In the genomic region with DNA sequence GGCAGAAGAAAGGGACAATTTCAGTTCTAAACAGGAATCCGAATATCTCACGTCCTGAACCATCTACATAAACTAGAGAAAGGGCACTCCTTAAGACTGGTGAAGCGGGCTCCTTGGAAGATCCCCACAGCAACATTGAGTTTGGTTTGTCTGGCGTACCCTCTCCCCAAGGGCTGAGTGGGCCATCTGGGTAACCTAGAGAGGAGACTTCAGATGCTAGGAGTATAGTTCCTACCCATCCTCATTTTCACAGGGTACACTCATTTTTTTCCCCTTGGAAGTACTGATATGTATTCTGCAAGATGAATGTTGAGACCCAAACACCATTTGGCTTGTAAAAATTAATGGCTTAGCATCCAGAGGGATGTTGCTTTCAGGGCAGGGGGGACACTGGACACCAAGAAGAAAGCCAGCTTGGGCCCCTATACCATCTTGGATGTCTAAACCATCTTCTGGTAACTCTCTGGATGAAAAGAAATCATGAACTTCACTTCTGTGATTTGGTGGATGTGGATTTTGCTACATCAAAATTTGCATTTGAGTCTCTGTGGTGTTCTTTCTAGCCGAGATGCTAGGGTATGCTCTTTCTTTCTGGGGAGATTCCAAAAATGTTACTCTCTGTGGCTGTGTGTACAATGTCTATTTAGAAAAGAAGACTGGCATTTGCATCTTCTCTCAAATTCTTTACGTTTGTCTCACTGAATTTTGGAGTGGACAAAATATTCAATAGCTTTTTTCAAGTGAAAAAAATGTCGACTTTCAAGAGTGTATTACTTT, we compare ENCODE assay signal across 19 cellular contexts.
A peak's percentile ranks its signal among the peaks of the same experiment; 100 is the strongest.
DNase-seq lines count a peak whose midpoint lies in the region; ATAC-seq and TF ChIP-seq lines count a peak whose summit lies in the region.
"Had no signal": no experiment of that assay in that cellular context is flagged by ENCODE, and none has a peak within 500 bp of the region (broad histone marks: within the 10 kb centered on the region; RNA-seq: fewer than 3 reads in every experiment).

No MANE protein-coding gene starts in this region.

- H3K9me3 Mint-ChIP-seq in activated naive CD8-positive, alpha-beta T cell treated with anti-CD3 and anti-CD28 coated beads, Interleukin-2, amount 50 U/mL, for 24 hours, result no peaks in the 10 kb centered on the region
- no peaks in the 10 kb centered on the region for H3K9me3 Mint-ChIP-seq in activated naive CD8-positive, alpha-beta T cell treated with anti-CD3 and anti-CD28 coated beads for 36 hours
- H3K9me3 Mint-ChIP-seq in MCF 10A (ENCODE audit: unreplicated experiment), result no peaks in the 10 kb centered on the region
- no peaks in the 10 kb centered on the region for H3K9me3 Mint-ChIP-seq in CD4-positive, alpha-beta T cell
- H3K9me3 Mint-ChIP-seq: CD8-positive, alpha-beta T cell; H9 had no signal

- no peak for TF ChIP-seq CTCF in MCF 10A (IDR thresholded peaks at IDR 0.05; ENCODE audit: unreplicated experiment)
- TF ChIP-seq CTCF in CD4-positive, alpha-beta T cell (IDR thresholded peaks at IDR 0.05), result no peak

- H3K9me3 ChIP-seq in CD4-positive, alpha-beta T cell (ENCODE audit: control insufficient read depth, low read length), result no peaks in the 10 kb centered on the region
- H3K9me3 ChIP-seq: mucosa of descending colon had no signal

- POLR2A ChIA-PET in MCF 10A (lab: Yijun Ruan, JAX), result interaction anchor here (0.7 to 1.6 kb wide), 6 partner anchors 11 to 255 kb away, joined by 3 to 12 read pairs (median 4); a partner anchor contains a TSS
- POLR2A ChIA-PET in CD4-positive, alpha-beta T cell (lab: Charles Lee), result no interaction called here

- CTCF ChIA-PET in MCF 10A (lab: Yijun Ruan, JAX), result no interaction called here
- CTCF ChIA-PET in CD4-positive, alpha-beta T cell (lab: Charles Lee), result no interaction called here

- intact Hi-C loops in MCF 10A (cut with micrococcal nuclease) (loop anchor here (5.0 kb wide), 1 partner anchor 95 kb away; no protein-coding TSS in a partner anchor), Right ventricle myocardium superior (cut with DNase I) (no loop called here)
- intact Hi-C loops in CD4-positive, alpha-beta T cell (cut with DNase I, micrococcal nuclease), result no loop called here

- H3K27me3 ChIP-seq in CD4-positive, alpha-beta T cell (ENCODE audit: control insufficient read depth, insufficient read depth, low read length), result no peaks in the 10 kb centered on the region
- H3K27me3 ChIP-seq: foreskin keratinocyte had no signal

- no peak overlapping the region for H3K27ac ChIP-seq in CD4-positive, alpha-beta T cell (ENCODE audit: low read depth, low read length)

- peak overlapping the region; percentile 47 for H3K27ac Mint-ChIP-seq in activated naive CD8-positive, alpha-beta T cell treated with anti-CD3 and anti-CD28 coated beads, Interleukin-2, amount 50 U/mL, for 24 hours
- no peak overlapping the region for H3K27ac Mint-ChIP-seq in activated naive CD8-positive, alpha-beta T cell treated with anti-CD3 and anti-CD28 coated beads for 36 hours
- H3K27ac Mint-ChIP-seq in MCF 10A (ENCODE audit: low read depth, unreplicated experiment), result peak overlapping the region; percentile 28
- H3K27ac Mint-ChIP-seq in CD4-positive, alpha-beta T cell, result no peak overlapping the region
- H3K27ac Mint-ChIP-seq: activated CD8-positive, alpha-beta memory T cell treated with anti-CD3 and anti-CD28 coated beads, Interleukin-2, amount 10 ng/mL, durations not matched to agents 7 days and 5 days; CD8-positive, alpha-beta T cell; H9 had no signal

- peaks cover 51% of the 10 kb centered on the region for H3K4me1 Mint-ChIP-seq in activated naive CD8-positive, alpha-beta T cell treated with anti-CD3 and anti-CD28 coated beads, Interleukin-2, amount 50 U/mL, for 24 hours
- peaks cover 40% of the 10 kb centered on the region for H3K4me1 Mint-ChIP-seq in activated naive CD8-positive, alpha-beta T cell treated with anti-CD3 and anti-CD28 coated beads for 36 hours
- peaks cover 28% of the 10 kb centered on the region for H3K4me1 Mint-ChIP-seq in MCF 10A (ENCODE audit: insufficient read depth, unreplicated experiment)
- H3K4me1 Mint-ChIP-seq in CD4-positive, alpha-beta T cell (ENCODE audit: low read depth), result peaks cover 52% of the 10 kb centered on the region

- no peak overlapping the region for H3K4me3 Mint-ChIP-seq in activated naive CD8-positive, alpha-beta T cell treated with anti-CD3 and anti-CD28 coated beads, Interleukin-2, amount 50 U/mL, for 24 hours
- no peak overlapping the region for H3K4me3 Mint-ChIP-seq in activated naive CD8-positive, alpha-beta T cell treated with anti-CD3 and anti-CD28 coated beads for 36 hours
- no peak overlapping the region for H3K4me3 Mint-ChIP-seq in MCF 10A (ENCODE audit: unreplicated experiment)
- no peak overlapping the region for H3K4me3 Mint-ChIP-seq in CD4-positive, alpha-beta T cell
- H3K4me3 Mint-ChIP-seq: activated CD8-positive, alpha-beta memory T cell treated with anti-CD3 and anti-CD28 coated beads, Interleukin-2, amount 10 ng/mL, durations not matched to agents 7 days and 5 days; CD8-positive, alpha-beta T cell; H9 had no signal

- H3K27me3 Mint-ChIP-seq in activated naive CD8-positive, alpha-beta T cell treated with anti-CD3 and anti-CD28 coated beads, Interleukin-2, amount 50 U/mL, for 24 hours, result no peaks in the 10 kb centered on the region
- H3K27me3 Mint-ChIP-seq in activated naive CD8-positive, alpha-beta T cell treated with anti-CD3 and anti-CD28 coated beads for 36 hours, result no peaks in the 10 kb centered on the region
- no peaks in the 10 kb centered on the region for H3K27me3 Mint-ChIP-seq in MCF 10A (ENCODE audit: insufficient read depth, unreplicated experiment)
- H3K27me3 Mint-ChIP-seq in CD4-positive, alpha-beta T cell, result no peaks in the 10 kb centered on the region
- H3K27me3 Mint-ChIP-seq: activated CD8-positive, alpha-beta memory T cell treated with anti-CD3 and anti-CD28 coated beads, Interleukin-2, amount 10 ng/mL, durations not matched to agents 7 days and 5 days had no signal

- no TSS peak for BruUV-seq in MCF 10A (replicated peaks; lab: Mats Ljungman, UMichigan)

- no peak for ATAC-seq in activated naive CD8-positive, alpha-beta T cell treated with anti-CD3 and anti-CD28 coated beads, Interleukin-2, amount 50 U/mL, for 24 hours
- peak; percentile 33 for ATAC-seq in HG02981 (IDR thresholded peaks at IDR 0.05; ENCODE audit: unreplicated experiment)
- ATAC-seq in CD4-positive, alpha-beta T cell (ENCODE audit: poor library complexity), result no peak
- ATAC-seq in Right ventricle myocardium superior (ENCODE audit: poor library complexity), result no peak
- ATAC-seq in GM18505 (IDR thresholded peaks at IDR 0.05; ENCODE audit: unreplicated experiment), result no peak
- ATAC-seq: activated CD8-positive, alpha-beta memory T cell treated with anti-CD3 and anti-CD28 coated beads, Interleukin-2, amount 10 ng/mL, durations not matched to agents 7 days and 5 days; CD8-positive, alpha-beta T cell had no signal

- no peak for DNase-seq in activated naive CD8-positive, alpha-beta T cell treated with anti-CD3 and anti-CD28 coated beads, Interleukin-2, amount 50 U/mL, for 24 hours
- no peak for DNase-seq in activated naive CD8-positive, alpha-beta T cell treated with anti-CD3 and anti-CD28 coated beads for 36 hours
- DNase-seq in MCF 10A (ENCODE audit: unreplicated experiment) (no peak), ureter (ENCODE audit: low spot score) (no peak), Right ventricle myocardium superior (no peak)
- DNase-seq in CD4-positive, alpha-beta T cell, result no peak
- DNase-seq: activated CD8-positive, alpha-beta memory T cell treated with anti-CD3 and anti-CD28 coated beads, Interleukin-2, amount 10 ng/mL, durations not matched to agents 7 days and 5 days; activated gamma-delta T cell; anterior cingulate cortex; CD8-positive, alpha-beta T cell; foreskin keratinocyte; H9; mucosa of descending colon; NCI-H1694; NCI-H345; stimulated activated naive CD8-positive, alpha-beta T cell treated with anti-CD3 and anti-CD28 coated beads, Interleukin-15, Interleukin-2, amounts not matched to agents 100 U/mL and 50 U/mL, for 24 hours; T-helper 9 cell had no signal

- no peak for TF ChIP-seq POLR2A in GM18505 (IDR thresholded peaks at IDR 0.05; ENCODE audit: borderline replicate concordance, extremely low read depth, insufficient read depth, insufficient read length)

- H3K36me3 Mint-ChIP-seq in activated naive CD8-positive, alpha-beta T cell treated with anti-CD3 and anti-CD28 coated beads, Interleukin-2, amount 50 U/mL, for 24 hours (ENCODE audit: low read depth), result peaks cover 4% of the 10 kb centered on the region
- peaks cover 5% of the 10 kb centered on the region for H3K36me3 Mint-ChIP-seq in activated naive CD8-positive, alpha-beta T cell treated with anti-CD3 and anti-CD28 coated beads for 36 hours
- H3K36me3 Mint-ChIP-seq in MCF 10A (ENCODE audit: insufficient read depth, unreplicated experiment), result peaks cover 7% of the 10 kb centered on the region
- H3K36me3 Mint-ChIP-seq in CD4-positive, alpha-beta T cell (ENCODE audit: low read depth), result peaks cover 6% of the 10 kb centered on the region

Comparison
In these comparisons a context has a peak if more than half of its experiments do, and no peak if none do; other contexts are left out.
1. H3K27ac Mint-ChIP-seq: peak in activated naive CD8-positive, alpha-beta T cell treated with anti-CD3 and anti-CD28 coated beads, Interleukin-2, amount 50 U/mL, for 24 hours (single experiment) and MCF 10A (single experiment); none in activated naive CD8-positive, alpha-beta T cell treated with anti-CD3 and anti-CD28 coated beads for 36 hours (single experiment) and CD4-positive, alpha-beta T cell (single experiment).